Comparison of ENCODE assay signal across 8 cellular contexts in the genomic region with DNA sequence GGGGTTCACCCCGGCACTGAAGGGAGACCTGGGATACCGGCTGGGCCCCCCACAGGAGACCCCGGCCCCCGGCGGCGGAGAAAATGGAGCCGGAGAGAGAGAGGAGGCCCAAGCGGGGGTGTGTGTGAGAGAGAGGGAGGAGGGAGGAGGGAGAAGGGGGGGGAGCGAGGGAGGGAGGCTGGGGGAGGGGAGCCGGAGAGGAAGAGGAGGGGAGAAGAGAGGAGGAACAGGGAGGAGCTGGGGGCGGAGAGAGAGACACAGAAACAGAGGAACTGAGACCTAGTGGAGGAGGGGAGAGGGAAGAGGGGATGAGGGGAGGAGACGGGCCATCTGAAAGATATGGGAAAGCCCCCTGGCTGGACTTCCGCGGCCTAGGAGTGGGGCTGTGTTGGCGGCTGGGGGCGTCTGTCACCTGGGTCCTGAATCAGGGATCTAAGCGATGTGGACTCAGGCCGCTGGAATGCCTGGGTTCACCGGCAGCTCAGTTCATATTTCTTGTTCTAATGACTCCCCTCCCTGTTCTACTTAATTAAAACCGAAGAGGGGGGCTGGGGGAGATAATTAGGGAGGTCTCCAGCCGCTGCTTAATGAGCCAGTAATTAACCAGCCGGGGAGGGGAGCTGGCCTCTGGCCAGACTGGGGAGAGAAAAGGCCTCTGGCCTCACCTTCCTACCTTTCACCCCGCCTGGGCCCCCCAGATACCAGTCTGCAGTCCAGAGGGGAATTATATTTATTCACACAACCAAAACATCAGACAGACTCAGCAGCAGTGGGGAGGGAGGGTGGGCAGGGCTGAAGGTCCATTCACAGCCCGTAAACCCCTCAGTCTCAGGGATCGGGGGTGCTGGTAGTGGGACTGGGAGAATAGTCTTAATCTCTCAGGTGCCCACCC. TPM values are rescaled to one million over a fixed set of nuclear protein-coding genes. Genes with fewer than 3 reads are reported as not detected.
DNase-seq lines count a peak whose midpoint lies in the region; ATAC-seq and TF ChIP-seq lines count a peak whose summit lies in the region.

A gene with protein sequence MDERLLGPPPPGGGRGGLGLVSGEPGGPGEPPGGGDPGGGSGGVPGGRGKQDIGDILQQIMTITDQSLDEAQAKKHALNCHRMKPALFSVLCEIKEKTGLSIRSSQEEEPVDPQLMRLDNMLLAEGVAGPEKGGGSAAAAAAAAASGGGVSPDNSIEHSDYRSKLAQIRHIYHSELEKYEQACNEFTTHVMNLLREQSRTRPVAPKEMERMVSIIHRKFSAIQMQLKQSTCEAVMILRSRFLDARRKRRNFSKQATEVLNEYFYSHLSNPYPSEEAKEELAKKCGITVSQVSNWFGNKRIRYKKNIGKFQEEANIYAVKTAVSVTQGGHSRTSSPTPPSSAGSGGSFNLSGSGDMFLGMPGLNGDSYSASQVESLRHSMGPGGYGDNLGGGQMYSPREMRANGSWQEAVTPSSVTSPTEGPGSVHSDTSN (minus strand): TSS at position 149 of the 892 bp plus-strand sequence. CDS start 287 bp downstream, outside the sequence.

- peak within 1 kb of the TSS; percentile 81 for H3K4me2 ChIP-seq in PC-3 (ENCODE audit: low read length)

- H3K79me2 ChIP-seq in PC-3 (ENCODE audit: low read length), result peaks cover 18% of the 10 kb centered on the region

- TF ChIP-seq CTCF in PC-3 (conservative IDR thresholded peaks at IDR 0.05; ENCODE audit: low read depth, low read length), result no peak
- TF ChIP-seq CTCF in mucosa of descending colon (IDR thresholded peaks at IDR 0.05), result no peak

- POLR2A ChIA-PET in PC-3 (lab: Charles Lee; ENCODE audit: unreplicated experiment), result interaction anchor here (0.6 to 0.7 kb wide), 2 partner anchors 14 to 648 kb away, joined by 3 read pairs; a partner anchor contains a TSS

- CTCF ChIA-PET in PC-3 (lab: Charles Lee), result interaction anchor here (0.6 kb wide), 2 partner anchors 54 to 417 kb away, joined by 3 to 4 read pairs; no protein-coding TSS in a partner anchor

- no peaks in the 10 kb centered on the region for H3F3A ChIP-seq in PC-3 (ENCODE audit: low read length, unreplicated experiment)

- no peaks in the 10 kb centered on the region for H4K20me1 ChIP-seq in PC-3 (ENCODE audit: low read length)

- DNase-seq in C1 segment of cervical spinal cord (lab: John Stamatoyannopoulos, UW) (peak in 13 of 14 donors; percentile 38 to 95 (median 82)), HuH-7.5 (ENCODE audit: low spot score) (peak; percentile 66), PC-3 (peak; percentile 74), activated T-cell treated with anti-CD3 and anti-CD28 coated beads for 48 hours (ENCODE audit: low read depth) (peak; percentile 68), epithelial cell of prostate (ENCODE audit: low read depth, low spot score) (no peak), mucosa of descending colon (peak; percentile 90 to 96 (median 91))
- DNase-seq in stimulated activated CD8-positive, alpha-beta memory T cell treated with anti-CD3 and anti-CD28 coated beads, Interleukin-4, amount 100 ng/mL, for 1 hour (ENCODE audit: low read depth in 2 of 2, low spot score in 1 of 2), result peak; percentile 64 to 75

- H2AFZ ChIP-seq in PC-3 (ENCODE audit: low read length), result peak within 1 kb of the TSS; percentile 89

- H3K4me1 ChIP-seq in PC-3 (ENCODE audit: insufficient read depth, low read length), result peaks cover 33% of the 10 kb centered on the region
- H3K4me1 ChIP-seq in mucosa of descending colon (ENCODE audit: low read depth), result peaks cover 28% of the 10 kb centered on the region

- no peaks in the 10 kb centered on the region for H3K9me3 ChIP-seq in PC-3 (ENCODE audit: low read length)
- no peaks in the 10 kb centered on the region for H3K9me3 ChIP-seq in mucosa of descending colon

- ATAC-seq in GM19467 (IDR thresholded peaks at IDR 0.05; ENCODE audit: unreplicated experiment) (peak; percentile 48), PC-3 (peak; percentile 74), mucosa of descending colon (peak; percentile 86)

- H3K27ac ChIP-seq in PC-3 (ENCODE audit: low read length) (peak within 1 kb of the TSS; percentile 44; the same call in 1 of the 2 replicates), epithelial cell of prostate (peak within 1 kb of the TSS; percentile 75)

- TSS peak; percentile 98 for BruUV-seq in PC-3 (replicated peaks; lab: Mats Ljungman, UMichigan)

- no peaks in the 10 kb centered on the region for H3K9me2 ChIP-seq in PC-3 (replicated peaks; ENCODE audit: low read length)

- H3K36me3 ChIP-seq in PC-3 (ENCODE audit: low read depth, low read length) (no peaks in the 10 kb centered on the region), mucosa of descending colon (ENCODE audit: low read depth) (no peaks in the 10 kb centered on the region)

- H3K4me3 ChIP-seq in PC-3 (ENCODE audit: low read length), result peak within 1 kb of the TSS; percentile 84
- H3K4me3 ChIP-seq in mucosa of descending colon, result peak within 1 kb of the TSS; percentile 40

- peak within 1 kb of the TSS; percentile 78 for H3K9ac ChIP-seq in PC-3 (ENCODE audit: low read length)

- intact Hi-C loops in PC-3 (cut with micrococcal nuclease) (no loop called here), mucosa of descending colon (cut with DNase I, micrococcal nuclease) (no loop called here)

- H3K27me3 ChIP-seq in PC-3 (ENCODE audit: low read length), result no peaks in the 10 kb centered on the region

RNA-seq across cellular contexts. Expression of the gene that starts here (rescaled TPM):
- total RNA-seq in PC-3 (2014; rRNA removed) (25.3 and 33.3 TPM in 2 replicates), mucosa of descending colon (10 to 100 TPM; 49.4 to 97.7 (median 53.9) TPM)
